Comparison of ENCODE assay signal across 10 cellular contexts in genomic region chr6:107822154-107823046, GRCh38. TPM values are rescaled to one million over a fixed set of nuclear protein-coding genes. Genes with fewer than 3 reads are reported as not detected.
A peak's percentile ranks its signal among the peaks of the same experiment; 100 is the strongest.
DNase-seq lines count a peak whose midpoint lies in the region; TF ChIP-seq lines count a peak whose summit lies in the region.
"Had no signal": no experiment of that assay in that cellular context is flagged by ENCODE, and none has a peak within 500 bp of the region (broad histone marks: within the 10 kb centered on the region; RNA-seq: fewer than 3 reads in every experiment).

No MANE protein-coding gene starts in this region.

- no peak overlapping the region for H2AK5ac ChIP-seq in mesenchymal stem cell (ENCODE audit: low read length, severe bottlenecking)

- no peak overlapping the region for H2BK15ac ChIP-seq in mesenchymal stem cell (ENCODE audit: low read depth, poor library complexity, severe bottlenecking)

- no peaks in the 10 kb centered on the region for H3K9me3 ChIP-seq in thyroid gland
- no peaks in the 10 kb centered on the region for H3K9me3 ChIP-seq in mesenchymal stem cell (ENCODE audit: control insufficient read depth, low read length)

- no peak overlapping the region for H3K14ac ChIP-seq in mesenchymal stem cell (ENCODE audit: low read length in 2 of 2)

- WGBS in thyroid gland, 2 donors, result 65 to 67% methylated on average over 9 of the region's 9 CpGs
- WGBS in mesenchymal stem cell, result 84% methylated on average over 7 of the region's 9 CpGs

- TF ChIP-seq CTCF in thyroid gland (IDR thresholded peaks at IDR 0.05) (no peak), brain microvascular endothelial cell (IDR thresholded peaks at IDR 0.05; ENCODE audit: low read depth, low read length, missing control alignments) (no peak)

- no peak overlapping the region for H3K9ac ChIP-seq in mesenchymal stem cell (ENCODE audit: low read length)

- no peaks in the 10 kb centered on the region for H3K27me3 ChIP-seq in thyroid gland
- H3K27me3 ChIP-seq in mesenchymal stem cell (ENCODE audit: control insufficient read depth in 1 of 2, insufficient read depth in 1 of 2, low read length in 2 of 2), result peaks cover 3 to 9% of the 10 kb centered on the region in 2 experiments
- peaks cover 6% of the 10 kb centered on the region for H3K27me3 ChIP-seq in brain microvascular endothelial cell (replicated peaks)

- H3K4me2 ChIP-seq in mesenchymal stem cell (ENCODE audit: low read length, poor library complexity, severe bottlenecking), result no peak overlapping the region

- H3K4me1 ChIP-seq in thyroid gland, result peaks cover 9 to 17% of the 10 kb centered on the region in 2 donors
- H3K4me1 ChIP-seq in mesenchymal stem cell (ENCODE audit: control insufficient read depth, insufficient read depth, low read depth, low read length), result peaks cover 6% of the 10 kb centered on the region

- DNase-seq in activated CD8-positive, alpha-beta memory T cell treated with anti-CD3 and anti-CD28 coated beads for 24 hours, result peak; percentile 64
- no peak for DNase-seq in activated CD8-positive, alpha-beta memory T cell treated with anti-CD3 and anti-CD28 coated beads, Interleukin-2, amount 50 U/mL, for 48 hours
- peak in 4 of 5 donors; percentile 33 to 76 (median 46) for DNase-seq in T-helper 1 cell
- DNase-seq in effector CD8-positive, alpha-beta T cell (lab: John Stamatoyannopoulos, UW), result peak; percentile 31
- peak; percentile 20 to 30 for DNase-seq in thyroid gland
- no peak for DNase-seq in mesenchymal stem cell
- no peak for DNase-seq in occipital lobe (lab: John Stamatoyannopoulos, UW)
- DNase-seq in brain microvascular endothelial cell, result no peak

- in situ Hi-C loops in brain microvascular endothelial cell (cut with HindIII; ENCODE audit: low pct_ligation_motif_present, low sequenced_read_pairs), result no loop called here

- no peaks in the 10 kb centered on the region for H3K79me1 ChIP-seq in mesenchymal stem cell (replicated peaks; ENCODE audit: low read length, poor library complexity, severe bottlenecking)

- no peak overlapping the region for H2BK12ac ChIP-seq in mesenchymal stem cell (ENCODE audit: low read length in 2 of 2)

- H4K91ac ChIP-seq in mesenchymal stem cell (ENCODE audit: low read length), result no peak overlapping the region

- H2BK120ac ChIP-seq in mesenchymal stem cell (ENCODE audit: low read depth, low read length), result no peak overlapping the region

- no peak overlapping the region for H4K8ac ChIP-seq in mesenchymal stem cell (ENCODE audit: low read length)

- TF ChIP-seq POLR2A in thyroid gland (IDR thresholded peaks at IDR 0.05), result no peak

- no peak overlapping the region for H2AFZ ChIP-seq in mesenchymal stem cell (ENCODE audit: low read depth, low read length)

- no peak overlapping the region for H3K18ac ChIP-seq in mesenchymal stem cell (ENCODE audit: low read depth in 1 of 2, low read length in 2 of 2)

- H2BK5ac ChIP-seq in mesenchymal stem cell (ENCODE audit: low read depth, low read length, poor library complexity, severe bottlenecking), result no peak overlapping the region

- H3K27ac ChIP-seq in thyroid gland (no peak overlapping the region), mesenchymal stem cell (ENCODE audit: low read length, poor library complexity, severe bottlenecking) (no peak overlapping the region), brain microvascular endothelial cell (no peak overlapping the region)
- H3K27ac ChIP-seq: VCaP had no signal

- H3K36me3 ChIP-seq in thyroid gland (no peaks in the 10 kb centered on the region), mesenchymal stem cell (ENCODE audit: control insufficient read depth in 1 of 2, insufficient read depth in 2 of 2, low read depth in 1 of 2, low read length in 2 of 2) (no peaks in the 10 kb centered on the region), brain microvascular endothelial cell (replicated peaks) (no peaks in the 10 kb centered on the region)

- no peak overlapping the region for H3K4ac ChIP-seq in mesenchymal stem cell (ENCODE audit: low read depth in 1 of 2, low read length in 2 of 2)

- H3K23ac ChIP-seq in mesenchymal stem cell (ENCODE audit: low read length in 2 of 2), result no peak overlapping the region

- intact Hi-C loops in thyroid gland (cut with DNase I), result no loop called here

- H3K4me3 ChIP-seq in thyroid gland (replicated peaks in 1 of 3), result no peak overlapping the region
- H3K4me3 ChIP-seq in mesenchymal stem cell (ENCODE audit: insufficient read depth in 1 of 2, low read depth in 1 of 2, low read length in 2 of 2), result no peak overlapping the region
- H3K4me3 ChIP-seq in brain microvascular endothelial cell (ENCODE audit: low read depth, low read length), result no peak overlapping the region

RNA-seq across cellular contexts. Expression of gene SCML4, which starts 1.7 kb away (rescaled TPM):
- total RNA-seq in thyroid gland (1 to 10 TPM in 3 of 4 donors, not detected in 1; 1.1 to 3.4 (median 2.5) TPM), occipital lobe (0.16 TPM)
- not detected for polyA plus RNA-seq in mesenchymal stem cell (2013, experiment 1 of 2)
- polyA plus RNA-seq in mesenchymal stem cell (2013, experiment 2 of 2), result not detected
- total RNA-seq: myocyte had no signal

Comparison
In these comparisons a context has a peak if more than half of its experiments do, and no peak if none do; other contexts are left out.
1. DNase-seq: peak in activated CD8-positive, alpha-beta memory T cell treated with anti-CD3 and anti-CD28 coated beads for 24 hours (single experiment), T-helper 1 cell (4 of 5), effector CD8-positive, alpha-beta T cell (single experiment) and thyroid gland (2 of 2); none in activated CD8-positive, alpha-beta memory T cell treated with anti-CD3 and anti-CD28 coated beads, Interleukin-2, amount 50 U/mL, for 48 hours (single experiment), mesenchymal stem cell (single experiment), occipital lobe (single experiment) and brain microvascular endothelial cell (single experiment).